ENCODE assay signal across 6 cellular contexts in the genomic region with DNA sequence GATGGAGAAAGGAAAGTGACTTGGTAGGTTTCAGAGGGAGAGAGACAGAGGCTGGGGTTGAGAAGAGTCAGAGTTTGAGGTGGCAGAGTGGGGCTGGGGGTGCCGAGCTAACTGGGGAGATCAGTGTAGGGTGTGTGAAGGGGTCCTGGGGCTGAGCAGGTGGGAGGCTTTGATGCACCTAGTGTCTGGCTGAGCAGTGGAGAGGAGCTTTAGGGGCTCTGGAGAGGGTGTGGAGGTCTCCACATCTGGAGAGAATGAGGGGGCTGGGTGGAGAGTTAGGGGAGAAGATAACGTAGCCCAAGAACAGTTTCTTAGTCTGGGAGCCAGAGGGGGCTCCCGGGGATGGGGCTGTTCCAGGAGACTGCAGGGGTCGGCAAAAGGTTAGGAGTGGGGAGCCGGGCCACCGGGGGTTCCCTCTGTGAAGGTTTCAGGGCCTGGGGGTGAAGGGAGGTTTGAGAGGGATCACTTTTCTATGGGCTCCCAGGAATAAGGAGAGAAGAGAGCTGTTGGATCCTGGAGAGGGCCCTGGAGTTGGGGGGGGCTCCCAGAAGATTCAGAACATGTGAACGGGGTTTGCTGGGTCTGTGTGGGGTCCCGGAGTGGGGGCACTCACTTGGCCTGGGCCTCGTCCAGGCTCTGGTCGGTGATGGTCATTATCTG.
A peak's percentile ranks its signal among the peaks of the same experiment; 100 is the strongest.
DNase-seq lines count a peak whose midpoint lies in the region; ATAC-seq and TF ChIP-seq lines count a peak whose summit lies in the region.

No MANE protein-coding gene starts in this region.

- ATAC-seq in GM19452 (IDR thresholded peaks at IDR 0.05; ENCODE audit: unreplicated experiment) (no peak), GM18861 (IDR thresholded peaks at IDR 0.05; ENCODE audit: unreplicated experiment) (no peak)

- DNase-seq in AG10803 (ENCODE audit: low read depth) (no peak), NCI-H510A (lab: John Stamatoyannopoulos, UW) (no peak)

- H3K4me3 ChIP-seq in AG10803 (ENCODE audit: low read length), result peak overlapping the region; percentile 79

- peak overlapping the region; percentile 83 for H3K27ac ChIP-seq in VCaP
- peak overlapping the region; percentile 98 for H3K27ac ChIP-seq in layer of hippocampus (ENCODE audit: low read depth, low read length)

- no peaks in the 10 kb centered on the region for H3K27me3 ChIP-seq in layer of hippocampus (ENCODE audit: control insufficient read depth, insufficient read depth, low read length)

- TF ChIP-seq CTCF in AG10803 (conservative IDR thresholded peaks at IDR 0.05; ENCODE audit: low read length), result no peak
- TF ChIP-seq CTCF in VCaP (conservative IDR thresholded peaks at IDR 0.05), result no peak
